Comparison of ENCODE assay signal across 8 cellular contexts in the genomic region with DNA sequence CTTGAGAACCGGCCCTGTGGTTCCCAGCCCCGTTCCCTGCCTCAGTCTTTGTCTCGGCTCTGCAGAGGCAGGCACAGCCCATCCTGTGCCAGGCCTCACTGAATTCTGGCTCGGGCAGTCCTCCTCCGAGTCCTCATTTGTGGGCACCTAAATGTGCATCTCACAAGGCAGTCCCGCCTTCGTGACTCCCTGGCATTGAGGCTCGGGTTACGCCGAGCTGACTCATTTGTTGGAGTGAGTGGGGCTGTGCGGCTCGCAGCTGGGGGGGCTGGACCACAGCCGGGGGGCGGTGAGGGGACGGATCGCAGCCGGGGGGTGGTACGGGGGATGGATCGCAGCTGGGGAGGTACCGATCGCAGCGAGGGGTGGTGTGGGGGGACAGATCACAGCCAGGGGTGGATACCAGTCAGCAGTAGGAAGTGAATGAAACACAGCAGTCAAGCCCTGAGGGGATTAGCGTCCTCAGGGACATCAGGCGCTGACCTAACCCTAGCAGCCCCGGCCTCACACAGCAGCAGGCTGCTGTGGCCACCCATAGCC.
DNase-seq lines count a peak whose midpoint lies in the region; ATAC-seq, FAIRE-seq and TF ChIP-seq lines count a peak whose summit lies in the region.

No MANE protein-coding gene starts in this region.

- no peak for TF ChIP-seq CTCF in spleen (IDR thresholded peaks at IDR 0.05 in 8 of 11, conservative IDR thresholded peaks at IDR 0.05 in 3 of 11)

- WGBS in spleen, 5 donors: 68 to 87% (median 72%) methylated on average over 16 to 25 of the region's 25 CpGs
- WGBS in small intestine, 3 donors: 63 to 81% (median 75%) methylated on average over 25 of the region's 25 CpGs

- intact Hi-C loops in spleen (cut with DNase I; ENCODE audit: low total_unique reads): no loop called here

- DNase-seq in NCI-H82 (lab: John Stamatoyannopoulos, UW) (peak; percentile 34), NCI-H82 treated with DMSO at 0.1 percent for 48 hours (lab: John Stamatoyannopoulos, UW; ENCODE audit: unreplicated experiment) (no peak), spleen (peak; percentile 76), small intestine (no peak)

- H3K4me1 ChIP-seq in iPS-20b (ENCODE audit: insufficient read depth, low read length) (peaks cover 5% of the 10 kb centered on the region; the same call in 1 of the 2 replicates), spleen (peaks cover 0 to 12% (median 5%) of the 10 kb centered on the region in 6 donors), small intestine (ENCODE audit: control insufficient read depth in 2 of 2, insufficient read depth in 1 of 2, low read depth in 1 of 2, low read length in 1 of 2) (no peaks in the 10 kb centered on the region)

- H3K27ac ChIP-seq in angular gyrus (ENCODE audit: low read depth, low read length) (peak overlapping the region; percentile 85), iPS-20b (ENCODE audit: low read length) (no peak overlapping the region), spleen (peak overlapping the region in 4 of 8 donors; percentile 50 to 63 (median 52)), small intestine (ENCODE audit: low read depth in 1 of 2, low read length in 1 of 2) (peak overlapping the region in 1 of 2 donors; percentile 41)

- no peak overlapping the region for H3K4me3 ChIP-seq in iPS-20b (ENCODE audit: low read length)
- no peak overlapping the region for H3K4me3 ChIP-seq in spleen
- no peak overlapping the region for H3K4me3 ChIP-seq in small intestine (ENCODE audit: low read depth in 1 of 2, low read length in 2 of 2)

- ATAC-seq in HG02642 (IDR thresholded peaks at IDR 0.05; ENCODE audit: poor library complexity, unreplicated experiment): no peak
- ATAC-seq in HG02763 (IDR thresholded peaks at IDR 0.05; ENCODE audit: unreplicated experiment): no peak

- FAIRE-seq in small intestine (lab: Jason Lieb, UNC): no peak

- no peaks in the 10 kb centered on the region for H3K27me3 ChIP-seq in iPS-20b (ENCODE audit: insufficient read depth, low read length)
- H3K27me3 ChIP-seq in spleen (replicated peaks in 1 of 7): no peaks in the 10 kb centered on the region
- no peaks in the 10 kb centered on the region for H3K27me3 ChIP-seq in small intestine (ENCODE audit: control insufficient read depth in 2 of 2, insufficient read depth in 2 of 2, low read length in 2 of 2)

- peak overlapping the region; percentile 41; the same call in 1 of the 2 replicates for H3K9ac ChIP-seq in iPS-20b (ENCODE audit: low read depth, low read length)

- no peaks in the 10 kb centered on the region for H3K9me3 ChIP-seq in iPS-20b (ENCODE audit: insufficient read depth, low read depth, low read length)
- H3K9me3 ChIP-seq in spleen: peaks cover 0 to 2% (median 0%) of the 10 kb centered on the region in 8 donors
- H3K9me3 ChIP-seq in small intestine (ENCODE audit: control insufficient read depth, low read depth): no peaks in the 10 kb centered on the region

- H3K36me3 ChIP-seq in iPS-20b (ENCODE audit: insufficient read depth, low read depth, low read length) (peaks cover 6% of the 10 kb centered on the region), spleen (peaks cover 0 to 97% (median 56%) of the 10 kb centered on the region in 6 donors), small intestine (ENCODE audit: control insufficient read depth in 2 of 2, insufficient read depth in 2 of 2, low read length in 2 of 2) (peaks cover 0 to 11% of the 10 kb centered on the region in 2 donors)

- no peak for TF ChIP-seq POLR2A in spleen (IDR thresholded peaks at IDR 0.05)

Comparison
In these comparisons a context has a peak if more than half of its experiments do, and no peak if none do; other contexts are left out.
1. DNase-seq: peak in NCI-H82 (single experiment) and spleen (single experiment); none in NCI-H82 treated with DMSO at 0.1 percent for 48 hours (single experiment) and small intestine (single experiment).